Comparison of ENCODE assay signal across 33 cellular contexts in the genomic region with DNA sequence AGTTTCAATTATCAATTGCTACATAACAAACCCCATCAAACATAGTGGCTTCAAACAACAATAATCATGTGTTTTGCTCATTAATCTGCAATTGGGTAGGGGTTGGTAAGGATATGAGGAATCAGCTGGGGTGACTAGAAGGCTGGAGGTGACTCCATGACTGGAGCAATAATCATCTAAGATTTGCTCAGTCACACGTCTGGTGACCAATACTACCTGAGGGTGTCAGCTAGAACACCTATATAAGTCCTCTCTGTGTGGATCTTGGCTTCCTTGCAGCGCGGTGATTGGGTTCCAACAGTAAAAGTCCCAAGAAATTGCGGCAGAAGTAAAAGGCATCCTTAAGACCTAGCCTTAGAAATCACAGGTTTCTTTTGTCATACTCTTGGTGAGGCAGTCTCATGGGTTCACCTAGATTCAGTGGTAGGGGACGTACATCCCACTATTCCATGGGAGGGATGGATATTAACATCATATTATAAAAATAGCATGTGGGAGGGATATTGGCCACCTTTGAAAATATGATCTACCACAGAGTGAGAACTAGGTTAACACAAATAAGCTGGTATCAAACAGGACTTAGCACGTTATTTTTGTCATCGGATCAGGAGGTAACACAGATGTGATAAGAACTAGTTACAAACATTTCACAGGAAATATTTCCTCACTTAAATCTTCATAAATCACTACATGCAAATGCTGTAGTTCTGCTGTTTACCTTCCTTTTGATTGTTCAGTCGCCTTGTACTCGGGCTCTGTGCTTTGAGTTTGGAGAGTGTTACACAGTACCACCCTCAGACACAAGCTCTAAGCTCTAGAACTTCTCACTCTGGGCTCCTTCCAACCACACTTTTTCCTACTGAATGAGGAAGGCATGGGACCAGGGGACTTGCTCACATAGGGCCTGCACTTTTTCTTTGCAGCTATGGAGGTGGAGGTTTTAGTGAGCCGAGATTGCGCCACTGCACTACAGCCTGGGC.
"Had no signal": no experiment of that assay in that cellular context is flagged by ENCODE, and none has a peak within 500 bp of the region (broad histone marks: within the 10 kb centered on the region; RNA-seq: fewer than 3 reads in every experiment).

No MANE protein-coding gene starts in this region.

- H3K9me3 ChIP-seq: adrenal gland, body of pancreas, left lung, right lobe of liver had no signal

- H3K9me3 Mint-ChIP-seq: activated naive CD4-positive, alpha-beta T cell treated with anti-CD3 and anti-CD28 coated beads for 36 hours; activated naive CD8-positive, alpha-beta T cell treated with anti-CD3 and anti-CD28 coated beads for 36 hours; activated T-helper 1 cell treated with anti-CD3 and anti-CD28 coated beads, Interleukin-12 subunit alpha, Interleukin-12 subunit beta, Interleukin-2, Interleukin-4 antibody, amounts not matched to agents 30 ng/mL and 10 ng/mL and 1 ng/mL, durations not matched to agents 14 hours and 24 hours and 36 hours; naive thymus-derived CD4-positive, alpha-beta T cell; neural crest cell; stimulated activated memory B cell treated with anti-CD40 and anti-IgM and Interleukin-4, amounts not matched to agents 10 μg/mL and 1 μg/mL and 100 μg/mL, for 72 hours; stimulated activated naive CD8-positive, alpha-beta T cell treated with anti-CD3 and anti-CD28 coated beads, Interleukin-15, amount 100 ng/mL, for 72 hours had no signal

- H2AFZ ChIP-seq: parathyroid adenoma had no signal

- H3K36me3 Mint-ChIP-seq: activated naive CD8-positive, alpha-beta T cell treated with anti-CD3 and anti-CD28 coated beads for 36 hours; naive thymus-derived CD4-positive, alpha-beta T cell; stimulated activated memory B cell treated with anti-CD40 and anti-IgM and Interleukin-4, amounts not matched to agents 10 μg/mL and 1 μg/mL and 100 μg/mL, for 72 hours had no signal

- H3K36me3 ChIP-seq: adrenal gland, left lung, right lobe of liver had no signal

- H3K27ac Mint-ChIP-seq: activated naive CD4-positive, alpha-beta T cell treated with anti-CD3 and anti-CD28 coated beads for 36 hours; activated naive CD8-positive, alpha-beta T cell treated with anti-CD3 and anti-CD28 coated beads for 36 hours; activated T-helper 1 cell treated with anti-CD3 and anti-CD28 coated beads, Interleukin-12 subunit alpha, Interleukin-12 subunit beta, Interleukin-2, Interleukin-4 antibody, amounts not matched to agents 30 ng/mL and 10 ng/mL and 1 ng/mL, durations not matched to agents 14 hours and 24 hours and 36 hours; naive thymus-derived CD4-positive, alpha-beta T cell; stimulated activated memory B cell treated with anti-CD40 and anti-IgM and Interleukin-4, amounts not matched to agents 10 μg/mL and 1 μg/mL and 100 μg/mL, for 72 hours; stimulated activated naive CD8-positive, alpha-beta T cell treated with anti-CD3 and anti-CD28 coated beads, Interleukin-15, amount 100 ng/mL, for 72 hours had no signal

- DNase-seq: activated CD4-positive, alpha-beta T cell treated with anti-CD3 and anti-CD28 coated beads for 48 hours; activated CD4-positive, alpha-beta T cell treated with anti-CD3 and anti-CD28 coated beads, Interleukin-2, amount 50 U/mL, for 48 hours; activated CD8-positive, alpha-beta memory T cell treated with anti-CD3 and anti-CD28 coated beads for 24 hours; activated effector memory CD4-positive, alpha-beta T cell treated with anti-CD3 and anti-CD28 coated beads, Interleukin-2, amount 50 U/mL, for 16 hours; activated naive CD4-positive, alpha-beta T cell treated with anti-CD3 and anti-CD28 coated beads for 36 hours; activated naive CD8-positive, alpha-beta T cell treated with anti-CD3 and anti-CD28 coated beads for 36 hours; adrenal gland; aorta; body of pancreas; dorsolateral prefrontal cortex; effector memory CD4-positive, alpha-beta T cell; erythroblast; head of caudate nucleus; kidney glomerular epithelial cell; left lung; mammary epithelial cell; midbrain; naive thymus-derived CD4-positive, alpha-beta T cell; occipital lobe; right lobe of liver; stimulated activated CD4-positive, alpha-beta T cell treated with anti-CD3 and anti-CD28 coated beads, Interleukin-4, amount 100 ng/mL, for 4 hours; stimulated activated CD8-positive, alpha-beta memory T cell treated with anti-CD3 and anti-CD28 coated beads, Interleukin-4, amount 100 ng/mL, for 48 hours; stimulated activated naive CD8-positive, alpha-beta T cell treated with anti-CD3 and anti-CD28 coated beads, Interleukin-15, amount 100 ng/mL, for 72 hours; substantia nigra had no signal

- H3K4me3 Mint-ChIP-seq: activated naive CD4-positive, alpha-beta T cell treated with anti-CD3 and anti-CD28 coated beads for 36 hours; activated naive CD8-positive, alpha-beta T cell treated with anti-CD3 and anti-CD28 coated beads for 36 hours; activated T-helper 1 cell treated with anti-CD3 and anti-CD28 coated beads, Interleukin-12 subunit alpha, Interleukin-12 subunit beta, Interleukin-2, Interleukin-4 antibody, amounts not matched to agents 30 ng/mL and 10 ng/mL and 1 ng/mL, durations not matched to agents 14 hours and 24 hours and 36 hours; naive thymus-derived CD4-positive, alpha-beta T cell; neural crest cell; stimulated activated memory B cell treated with anti-CD40 and anti-IgM and Interleukin-4, amounts not matched to agents 10 μg/mL and 1 μg/mL and 100 μg/mL, for 72 hours; stimulated activated naive CD8-positive, alpha-beta T cell treated with anti-CD3 and anti-CD28 coated beads, Interleukin-15, amount 100 ng/mL, for 72 hours had no signal

- H3K4me1 ChIP-seq: body of pancreas, left lung, parathyroid adenoma, right lobe of liver had no signal

- H3K4me3 ChIP-seq: adrenal gland, body of pancreas, coronary artery, dorsolateral prefrontal cortex, left lung, right lobe of liver, skin epidermis had no signal

- H3K4me1 Mint-ChIP-seq: activated naive CD8-positive, alpha-beta T cell treated with anti-CD3 and anti-CD28 coated beads for 36 hours; naive thymus-derived CD4-positive, alpha-beta T cell; stimulated activated naive CD8-positive, alpha-beta T cell treated with anti-CD3 and anti-CD28 coated beads, Interleukin-15, amount 100 ng/mL, for 72 hours had no signal

- FAIRE-seq: TTC549 had no signal

- H3K9ac ChIP-seq: parathyroid adenoma had no signal

- H3K79me2 ChIP-seq: parathyroid adenoma had no signal

- ATAC-seq: activated CD4-positive, CD25-positive, alpha-beta regulatory T cell treated with anti-CD3 and anti-CD28 coated beads, Interleukin-2, amount 50 U/mL, for 24 hours; body of pancreas; left lung; naive thymus-derived CD4-positive, alpha-beta T cell; right lobe of liver; stimulated activated memory B cell treated with anti-CD40 and anti-IgM and Interleukin-4, amounts not matched to agents 10 μg/mL and 1 μg/mL and 100 μg/mL, for 72 hours; stimulated activated naive CD8-positive, alpha-beta T cell treated with anti-CD3 and anti-CD28 coated beads, Interleukin-15, amount 100 ng/mL, for 72 hours had no signal

- H3K27me3 ChIP-seq: adrenal gland, dorsolateral prefrontal cortex, right lobe of liver had no signal

- H3K27ac ChIP-seq: adrenal gland, body of pancreas, coronary artery, dorsolateral prefrontal cortex, left lung, parathyroid adenoma, right lobe of liver, skin epidermis, VCaP had no signal
